ENCODE assay signal across 2 cellular contexts in the genomic region with DNA sequence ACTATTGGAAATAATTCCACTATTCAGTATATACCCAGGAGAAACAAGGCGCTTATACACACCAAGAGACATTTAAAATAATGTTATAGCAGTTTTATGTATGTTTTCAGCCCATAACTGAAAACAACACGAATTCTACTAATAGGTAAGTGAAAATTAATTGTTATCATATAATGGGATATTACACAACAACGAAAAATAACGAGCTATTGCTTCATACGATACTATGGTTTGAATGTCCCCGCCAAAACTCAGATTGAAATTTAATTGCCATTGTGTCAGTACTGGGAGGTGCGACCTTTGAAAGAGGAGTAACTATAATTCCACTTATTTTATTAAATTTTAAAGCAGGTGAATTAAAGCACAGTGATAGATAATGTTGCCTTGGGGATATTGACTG.
TF ChIP-seq lines count a peak whose summit lies in the region.

No MANE protein-coding gene starts in this region.

TF ChIP-seq in IMR-90, 13 proteins besides CTCF, POLR2A, EP300 and RAD21:
- TF ChIP-seq CEBPB (IDR thresholded peaks at IDR 0.05; ENCODE audit: low read depth, low read length) = peak; percentile 40; the same call in 1 of the 2 replicates
- TF ChIP-seq MAZ (IDR thresholded peaks at IDR 0.05; ENCODE audit: borderline replicate concordance, low read depth, low read length) = no peak
- TF ChIP-seq ELK1 (IDR thresholded peaks at IDR 0.05; ENCODE audit: borderline replicate concordance, low read depth, low read length) = no peak
- no peak for TF ChIP-seq MXI1 (IDR thresholded peaks at IDR 0.05; ENCODE audit: borderline replicate concordance, low read depth, low read length)
TF ChIP-seq in IMR-90: peak in this region for 1.

TF ChIP-seq in K562, 482 proteins besides CTCF, POLR2A, EP300 and RAD21:
- TF ChIP-seq CEBPG (CRISPR knock-in tag; IDR thresholded peaks at IDR 0.05) = no peak
- peak in 1 of 2 experiments; percentile 82; a peak in 2 of 4 replicates for TF ChIP-seq CEBPG (tag; conservative IDR thresholded peaks at IDR 0.05 in 1 of 2, IDR thresholded peaks at IDR 0.05 in 1 of 2)
- no peak for TF ChIP-seq ZNF717 (CRISPR knock-in tag; IDR thresholded peaks at IDR 0.05)
- TF ChIP-seq CEBPB (tag; IDR thresholded peaks at IDR 0.05) = peak; percentile 64
- no peak for TF ChIP-seq NFE2L1 (tag; IDR thresholded peaks at IDR 0.05; ENCODE audit: borderline replicate concordance, low read depth)
